Comparison of ENCODE assay signal across 21 cellular contexts in the genomic region with DNA sequence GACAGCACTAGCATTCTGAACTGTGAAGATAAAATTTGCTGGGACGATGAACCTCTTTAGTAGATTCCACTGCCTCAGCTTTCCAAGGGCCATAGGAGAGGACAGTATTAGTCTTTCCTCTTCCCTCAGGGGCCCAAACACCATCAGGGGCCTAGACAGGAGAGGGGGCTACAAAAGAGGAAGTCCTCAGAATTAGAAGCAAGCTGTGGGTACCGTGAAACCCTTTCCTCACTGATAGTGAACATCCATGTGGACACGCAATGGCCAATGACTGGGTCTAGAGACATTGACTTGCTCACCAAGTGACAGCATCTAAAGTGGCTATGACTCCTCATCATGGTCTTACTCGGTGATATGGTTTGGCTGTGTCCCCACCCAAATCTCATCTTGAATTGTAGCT.
"Had no signal": no experiment of that assay in that cellular context is flagged by ENCODE, and none has a peak within 500 bp of the region (broad histone marks: within the 10 kb centered on the region; RNA-seq: fewer than 3 reads in every experiment).

No MANE protein-coding gene starts in this region.

- H3K9me3 ChIP-seq: pancreas, testis, tibial nerve, upper lobe of right lung, vagina had no signal

- H3K36me3 ChIP-seq: pancreas, tibial nerve, upper lobe of right lung, vagina had no signal

- H3K27me3 ChIP-seq: hepatocyte, pancreas, testis, tibial nerve, upper lobe of right lung, vagina had no signal

- DNase-seq: effector CD4-positive, alpha-beta T cell; endodermal cell; erythroblast; foreskin keratinocyte; head of caudate nucleus; left colon; natural killer cell; occipital lobe; pancreas; right cardiac atrium; small intestine; stimulated activated CD4-positive, alpha-beta T cell treated with anti-CD3 and anti-CD28 coated beads, Interleukin-2, amount 100 ng/mL, for 48 hours; stimulated activated naive CD8-positive, alpha-beta T cell treated with anti-CD3 and anti-CD28 coated beads, Interleukin-15, amount 100 ng/mL, for 72 hours; testis; upper lobe of right lung had no signal

- H3K4me2 ChIP-seq: hepatocyte had no signal

- H3K27ac Mint-ChIP-seq: endodermal cell; natural killer cell; progenitor cell of endocrine pancreas; stimulated activated naive CD8-positive, alpha-beta T cell treated with anti-CD3 and anti-CD28 coated beads, Interleukin-15, amount 100 ng/mL, for 72 hours had no signal

- H3K27me3 Mint-ChIP-seq: progenitor cell of endocrine pancreas; stimulated activated naive CD8-positive, alpha-beta T cell treated with anti-CD3 and anti-CD28 coated beads, Interleukin-15, amount 100 ng/mL, for 72 hours had no signal

- H3K36me3 Mint-ChIP-seq: natural killer cell had no signal

- H2AFZ ChIP-seq: hepatocyte had no signal

- H3K9me3 Mint-ChIP-seq: natural killer cell had no signal

- H3K4me1 ChIP-seq: foreskin keratinocyte, pancreas, testis, tibial nerve, upper lobe of right lung, vagina had no signal

- H3K27ac ChIP-seq: coronary artery, foreskin keratinocyte, hepatocyte, pancreas, testis, tibial nerve, upper lobe of right lung, vagina had no signal

- H3K4me3 Mint-ChIP-seq: endodermal cell; natural killer cell; neural crest cell; stimulated activated naive CD8-positive, alpha-beta T cell treated with anti-CD3 and anti-CD28 coated beads, Interleukin-15, amount 100 ng/mL, for 72 hours had no signal

- H3K4me3 ChIP-seq: coronary artery, hepatocyte, pancreas, testis, tibial nerve, upper lobe of right lung, vagina had no signal

- H3K4me1 Mint-ChIP-seq: endodermal cell, neural crest cell had no signal

- ATAC-seq: foreskin keratinocyte; left colon; natural killer cell; right cardiac atrium; stimulated activated naive CD8-positive, alpha-beta T cell treated with anti-CD3 and anti-CD28 coated beads, Interleukin-15, amount 100 ng/mL, for 72 hours had no signal

- H3K79me2 ChIP-seq: hepatocyte had no signal
